16 cellular contexts compared by ENCODE assay signal in the genomic region with DNA sequence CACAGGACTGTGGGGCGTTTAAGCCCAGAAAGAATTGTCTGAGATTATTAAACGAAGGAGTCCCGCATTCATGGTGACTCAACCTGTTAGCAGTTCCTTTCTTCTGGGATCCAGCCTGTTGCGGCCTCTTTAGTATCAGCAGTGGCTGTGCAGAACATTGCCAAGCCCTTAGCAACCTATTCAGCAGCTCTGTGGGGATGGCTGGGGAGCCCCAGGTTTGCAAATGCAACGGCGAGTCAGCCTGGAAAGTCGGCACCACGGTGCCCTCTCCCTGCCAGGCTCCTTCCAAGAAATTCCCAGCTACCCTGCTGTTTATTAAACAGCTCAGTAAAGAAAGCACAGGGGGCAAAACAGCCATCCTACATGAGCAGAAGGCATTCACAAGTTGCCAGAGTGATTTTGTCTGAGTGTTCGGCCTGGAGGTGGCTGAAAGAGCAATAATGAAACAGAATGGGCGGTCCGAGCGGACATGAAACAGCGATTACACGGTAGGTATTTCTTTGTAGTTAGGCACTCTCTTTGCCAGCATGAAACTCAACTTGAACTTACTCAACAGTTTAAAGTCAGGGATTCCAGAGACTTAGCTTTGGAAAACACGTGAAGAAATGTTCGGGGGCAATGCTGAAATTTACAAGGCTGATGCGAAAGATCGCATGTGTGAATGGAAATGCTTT.
DNase-seq lines count a peak whose midpoint lies in the region; ATAC-seq and TF ChIP-seq lines count a peak whose summit lies in the region.
"Had no signal": no experiment of that assay in that cellular context is flagged by ENCODE, and none has a peak within 500 bp of the region (broad histone marks: within the 10 kb centered on the region; RNA-seq: fewer than 3 reads in every experiment).

No MANE protein-coding gene starts in this region.

- no peak for ATAC-seq in stimulated activated naive CD8-positive, alpha-beta T cell treated with anti-CD3 and anti-CD28 coated beads, Interleukin-15, amount 100 ng/mL, for 72 hours
- no peak for ATAC-seq in stimulated activated naive B cell treated with anti-CD40 and anti-IgM and Interleukin-4, amounts not matched to agents 10 μg/mL and 1 μg/mL and 100 μg/mL, for 72 hours (replicated peaks)
- ATAC-seq: left lobe of liver had no signal

- H3K4me2 ChIP-seq in PC-9 = no peak overlapping the region

- peaks cover 22% of the 10 kb centered on the region for H3K4me1 Mint-ChIP-seq in nephron
- H3K4me1 Mint-ChIP-seq in stimulated activated naive CD8-positive, alpha-beta T cell treated with anti-CD3 and anti-CD28 coated beads, Interleukin-15, amount 100 ng/mL, for 72 hours = no peaks in the 10 kb centered on the region
- H3K4me1 Mint-ChIP-seq in stimulated activated naive B cell treated with anti-CD40 and anti-IgM and Interleukin-4, amounts not matched to agents 10 μg/mL and 1 μg/mL and 100 μg/mL, for 72 hours = no peaks in the 10 kb centered on the region
- H3K4me1 Mint-ChIP-seq: activated CD4-positive, alpha-beta T cell treated with anti-CD3 and anti-CD28 coated beads, Interleukin-2, amount 10 ng/mL, durations not matched to agents 7 days and 5 days; central memory CD8-positive, alpha-beta T cell had no signal

- H3F3A ChIP-seq in PC-9 (ENCODE audit: insufficient read depth, low read depth) = no peaks in the 10 kb centered on the region

- H3K36me3 ChIP-seq in SJSA1 (no peaks in the 10 kb centered on the region), PC-9 (ENCODE audit: low read depth) (no peaks in the 10 kb centered on the region)

- peaks cover 15% of the 10 kb centered on the region for H3K27me3 Mint-ChIP-seq in nephron (ENCODE audit: low read depth)
- peaks cover 16% of the 10 kb centered on the region for H3K27me3 Mint-ChIP-seq in stimulated activated naive CD8-positive, alpha-beta T cell treated with anti-CD3 and anti-CD28 coated beads, Interleukin-15, amount 100 ng/mL, for 72 hours
- peaks cover 6 to 8% of the 10 kb centered on the region in 2 donors for H3K27me3 Mint-ChIP-seq in stimulated activated naive B cell treated with anti-CD40 and anti-IgM and Interleukin-4, amounts not matched to agents 10 μg/mL and 1 μg/mL and 100 μg/mL, for 72 hours
- H3K27me3 Mint-ChIP-seq: central memory CD8-positive, alpha-beta T cell had no signal

- intact Hi-C loops in PC-9 (cut with micrococcal nuclease; ENCODE audit: unreplicated experiment) = no loop called here

- H3K4me3 ChIP-seq in SJSA1 (no peak overlapping the region), PC-9 (no peak overlapping the region)

- H3K9me3 Mint-ChIP-seq in nephron = no peaks in the 10 kb centered on the region
- no peaks in the 10 kb centered on the region for H3K9me3 Mint-ChIP-seq in stimulated activated naive CD8-positive, alpha-beta T cell treated with anti-CD3 and anti-CD28 coated beads, Interleukin-15, amount 100 ng/mL, for 72 hours
- H3K9me3 Mint-ChIP-seq in stimulated activated naive B cell treated with anti-CD40 and anti-IgM and Interleukin-4, amounts not matched to agents 10 μg/mL and 1 μg/mL and 100 μg/mL, for 72 hours = peaks cover 0 to 2% of the 10 kb centered on the region in 2 donors
- H3K9me3 Mint-ChIP-seq: activated CD4-positive, alpha-beta T cell treated with anti-CD3 and anti-CD28 coated beads, Interleukin-2, amount 10 ng/mL, durations not matched to agents 7 days and 5 days; activated T-helper 2 cell treated with anti-CD3 and anti-CD28 coated beads, Interferon-gamma antibody, Interleukin-2, Interleukin-4, amounts not matched to agents 10 μg/mL and 5 μg/mL and 100 μg/mL, durations not matched to agents 14 hours and 24 hours and 36 hours; central memory CD8-positive, alpha-beta T cell had no signal

- H2AFZ ChIP-seq in PC-9 = no peak overlapping the region

- BruUV-seq in PC-9 (replicated peaks; lab: Mats Ljungman, UMichigan) = no TSS peak

- POLR2A ChIA-PET in PC-9 (lab: Charles Lee; ENCODE audit: unreplicated experiment) = no interaction called here

- H3K4me1 ChIP-seq in SJSA1 (replicated peaks) (peaks cover 11% of the 10 kb centered on the region), PC-9 (replicated peaks; ENCODE audit: insufficient read depth) (no peaks in the 10 kb centered on the region)

- H4K20me1 ChIP-seq in PC-9 (ENCODE audit: insufficient read depth) = no peaks in the 10 kb centered on the region

- DNase-seq in EL (peak; percentile 57), SJSA1 (ENCODE audit: low read depth in 1 of 2, low spot score in 2 of 2) (peak; percentile 34 to 54), glomerular visceral epithelial cell (ENCODE audit: extremely low spot score) (peak; percentile 65), PC-9 (no peak), GDM1 (lab: John Stamatoyannopoulos, UW) (no peak)
- no peak for DNase-seq in stimulated activated naive CD8-positive, alpha-beta T cell treated with anti-CD3 and anti-CD28 coated beads, Interleukin-15, amount 100 ng/mL, for 72 hours
- DNase-seq in stimulated activated naive B cell treated with anti-CD40 and anti-IgM and Interleukin-4, amounts not matched to agents 10 μg/mL and 1 μg/mL and 100 μg/mL, for 72 hours = no peak
- DNase-seq: activated CD4-positive, alpha-beta T cell treated with anti-CD3 and anti-CD28 coated beads, Interleukin-2, amount 10 ng/mL, durations not matched to agents 7 days and 5 days; DMS153; NCI-H187; NK-92 treated with Interleukin-12 subunit alpha and Interleukin-12 subunit beta, amount 100 ng/mL, for 24 hours had no signal

- H3K27me3 ChIP-seq in SJSA1 (replicated peaks) = no peaks in the 10 kb centered on the region
- H3K27me3 ChIP-seq in PC-9 (ENCODE audit: insufficient read depth, low read depth) = no peaks in the 10 kb centered on the region

- peak overlapping the region in 1 of 3 experiments; percentile 2 for H3K4me3 Mint-ChIP-seq in nephron
- H3K4me3 Mint-ChIP-seq in stimulated activated naive CD8-positive, alpha-beta T cell treated with anti-CD3 and anti-CD28 coated beads, Interleukin-15, amount 100 ng/mL, for 72 hours = no peak overlapping the region
- H3K4me3 Mint-ChIP-seq in stimulated activated naive B cell treated with anti-CD40 and anti-IgM and Interleukin-4, amounts not matched to agents 10 μg/mL and 1 μg/mL and 100 μg/mL, for 72 hours = no peak overlapping the region
- H3K4me3 Mint-ChIP-seq: activated CD4-positive, alpha-beta T cell treated with anti-CD3 and anti-CD28 coated beads, Interleukin-2, amount 10 ng/mL, durations not matched to agents 7 days and 5 days; central memory CD8-positive, alpha-beta T cell; neural crest cell had no signal

- peak overlapping the region in 2 of 3 experiments; percentile 6 to 43 for H3K27ac Mint-ChIP-seq in nephron
- no peak overlapping the region for H3K27ac Mint-ChIP-seq in stimulated activated naive CD8-positive, alpha-beta T cell treated with anti-CD3 and anti-CD28 coated beads, Interleukin-15, amount 100 ng/mL, for 72 hours
- no peak overlapping the region for H3K27ac Mint-ChIP-seq in stimulated activated naive B cell treated with anti-CD40 and anti-IgM and Interleukin-4, amounts not matched to agents 10 μg/mL and 1 μg/mL and 100 μg/mL, for 72 hours
- H3K27ac Mint-ChIP-seq: activated CD4-positive, alpha-beta T cell treated with anti-CD3 and anti-CD28 coated beads, Interleukin-2, amount 10 ng/mL, durations not matched to agents 7 days and 5 days; activated T-helper 2 cell treated with anti-CD3 and anti-CD28 coated beads, Interferon-gamma antibody, Interleukin-2, Interleukin-4, amounts not matched to agents 10 μg/mL and 5 μg/mL and 100 μg/mL, durations not matched to agents 14 hours and 24 hours and 36 hours had no signal

- no peaks in the 10 kb centered on the region for H3K36me3 Mint-ChIP-seq in nephron (ENCODE audit: low read depth)
- H3K36me3 Mint-ChIP-seq in stimulated activated naive B cell treated with anti-CD40 and anti-IgM and Interleukin-4, amounts not matched to agents 10 μg/mL and 1 μg/mL and 100 μg/mL, for 72 hours = no peaks in the 10 kb centered on the region

- H3K79me2 ChIP-seq in PC-9 (ENCODE audit: low read depth) = no peaks in the 10 kb centered on the region

- H3K27ac ChIP-seq in SJSA1 (no peak overlapping the region), PC-9 (no peak overlapping the region)

- TF ChIP-seq CTCF in nephron (IDR thresholded peaks at IDR 0.05; ENCODE audit: unreplicated experiment in 3 of 3) (no peak), PC-9 (conservative IDR thresholded peaks at IDR 0.05) (no peak)

- CTCF ChIA-PET in PC-9 (lab: Charles Lee) = interaction anchor here (1.2 kb wide), 1 partner anchor 268 kb away, joined by 3 read pairs; no protein-coding TSS in a partner anchor

- no peaks in the 10 kb centered on the region for H3K9me3 ChIP-seq in SJSA1 (replicated peaks)
- no peaks in the 10 kb centered on the region for H3K9me3 ChIP-seq in PC-9 (ENCODE audit: insufficient read depth, low read depth)

- no peaks in the 10 kb centered on the region for H3K9me2 ChIP-seq in PC-9 (ENCODE audit: insufficient read depth)

Comparison
In these comparisons a context has a peak if more than half of its experiments do, and no peak if none do; other contexts are left out.
1. DNase-seq: peak in EL (single experiment), SJSA1 (2 of 2) and glomerular visceral epithelial cell (single experiment); none in PC-9 (0 of 2), stimulated activated naive CD8-positive, alpha-beta T cell treated with anti-CD3 and anti-CD28 coated beads, Interleukin-15, amount 100 ng/mL, for 72 hours (0 of 2), stimulated activated naive B cell treated with anti-CD40 and anti-IgM and Interleukin-4, amounts not matched to agents 10 μg/mL and 1 μg/mL and 100 μg/mL, for 72 hours (single experiment) and GDM1 (single experiment).
2. H3K27ac Mint-ChIP-seq: peak in nephron (2 of 3); none in stimulated activated naive CD8-positive, alpha-beta T cell treated with anti-CD3 and anti-CD28 coated beads, Interleukin-15, amount 100 ng/mL, for 72 hours (0 of 2) and stimulated activated naive B cell treated with anti-CD40 and anti-IgM and Interleukin-4, amounts not matched to agents 10 μg/mL and 1 μg/mL and 100 μg/mL, for 72 hours (single experiment).